30 cellular contexts compared by ENCODE assay signal in genomic region chr12:57490126-57490525, GRCh38. TPM values are rescaled to one million over a fixed set of nuclear protein-coding genes. Genes with fewer than 3 reads are reported as not detected.
DNase-seq lines count a peak whose midpoint lies in the region; ATAC-seq, FAIRE-seq and TF ChIP-seq lines count a peak whose summit lies in the region.
"Had no signal": no experiment of that assay in that cellular context is flagged by ENCODE, and none has a peak within 500 bp of the region (broad histone marks: within the 10 kb centered on the region; RNA-seq: fewer than 3 reads in every experiment).

No MANE protein-coding gene starts in this region.

- intact Hi-C loops in activated CD4-positive, alpha-beta T cell treated with anti-CD3 and anti-CD28 coated beads, Interleukin-2, amount 10 ng/mL, durations not matched to agents 24 days and 14 days (cut with micrococcal nuclease) = no loop called here

- no peaks in the 10 kb centered on the region for H3K27me3 ChIP-seq in CD4-positive, CD25-positive, alpha-beta regulatory T cell (ENCODE audit: control insufficient read depth, insufficient read depth, low read length)
- H3K27me3 ChIP-seq: MG63, Peyer's patch, sigmoid colon, SJCRH30, stomach, tibial artery had no signal

- POLR2A ChIA-PET in WTC11 (lab: Charles Lee) = no interaction called here

- no peak for DNase-seq in activated CD4-positive, alpha-beta T cell treated with anti-CD3 and anti-CD28 coated beads, Interleukin-2, amount 10 ng/mL, durations not matched to agents 24 days and 14 days
- DNase-seq in activated CD4-positive, alpha-beta T cell treated with anti-CD3 and anti-CD28 coated beads, Interleukin-2, amount 50 U/mL, for 48 hours = no peak
- DNase-seq in CD4-positive, CD25-positive, alpha-beta regulatory T cell = no peak
- DNase-seq in WTC11 (ENCODE audit: low spot score) (no peak), OCI-M2 (lab: John Stamatoyannopoulos, UW; ENCODE audit: unreplicated experiment) (no peak), H54 (ENCODE audit: insufficient read length, low spot score) (no peak), Ammon's horn (ENCODE audit: low spot score) (no peak)
- DNase-seq: activated CD4-positive, alpha-beta T cell treated with anti-CD3 and anti-CD28 coated beads for 1 hour; activated effector memory CD4-positive, alpha-beta T cell treated with anti-CD3 and anti-CD28 coated beads, Interleukin-2, amount 50 U/mL, for 16 hours; amygdala; caudate nucleus; GM23248; MG63; midbrain; NCI-H1417 treated with DMSO at 0.1 percent for 48 hours; NCI-H2107; NCI-H446; Peyer's patch; sigmoid colon; SJCRH30; stimulated activated CD4-positive, alpha-beta T cell treated with anti-CD3 and anti-CD28 coated beads, Interleukin-15, amount 100 ng/mL, for 24 hours; stomach; T-cell; tibial artery had no signal

- H3K9me3 ChIP-seq in CD4-positive, CD25-positive, alpha-beta regulatory T cell (ENCODE audit: control insufficient read depth in 2 of 2, low read length in 2 of 2) = no peaks in the 10 kb centered on the region
- H3K9me3 ChIP-seq: MG63, Peyer's patch, sigmoid colon, SJCRH30, stomach, tibial artery had no signal

- no peak for ATAC-seq in CD4-positive, CD25-positive, alpha-beta regulatory T cell (ENCODE audit: low read depth in 2 of 2)
- ATAC-seq in WTC11 = no peak
- ATAC-seq: natural killer cell treated with Interleukin-12 subunit alpha and Interleukin-12 subunit beta and Interleukin-15 and Interleukin-18, amount 100 ng/mL, for 72 hours; T-cell had no signal

- H3K27me3 Mint-ChIP-seq in activated CD4-positive, alpha-beta T cell treated with anti-CD3 and anti-CD28 coated beads, Interleukin-2, amount 10 ng/mL, durations not matched to agents 24 days and 14 days = peaks cover 2% of the 10 kb centered on the region
- H3K27me3 Mint-ChIP-seq in CD4-positive, CD25-positive, alpha-beta regulatory T cell = peaks cover 4% of the 10 kb centered on the region
- H3K27me3 Mint-ChIP-seq in WTC11 (ENCODE audit: low read depth) = no peaks in the 10 kb centered on the region
- H3K27me3 Mint-ChIP-seq in nephron (ENCODE audit: low read depth) = no peaks in the 10 kb centered on the region
- H3K27me3 Mint-ChIP-seq: B cell; natural killer cell treated with Interleukin-12 subunit alpha and Interleukin-12 subunit beta and Interleukin-15 and Interleukin-18, amount 100 ng/mL, for 72 hours; T-cell had no signal

- peak overlapping the region; percentile 96 for H3K4me3 Mint-ChIP-seq in activated CD4-positive, alpha-beta T cell treated with anti-CD3 and anti-CD28 coated beads, Interleukin-2, amount 10 ng/mL, durations not matched to agents 24 days and 14 days
- peak overlapping the region in 1 of 4 donors; percentile 90 for H3K4me3 Mint-ChIP-seq in CD4-positive, CD25-positive, alpha-beta regulatory T cell
- no peak overlapping the region for H3K4me3 Mint-ChIP-seq in WTC11
- H3K4me3 Mint-ChIP-seq in nephron = peak overlapping the region in 2 of 3 experiments; percentile 56 to 99

- no peak for TF ChIP-seq CTCF in WTC11 (IDR thresholded peaks at IDR 0.05)
- TF ChIP-seq CTCF in nephron (IDR thresholded peaks at IDR 0.05; ENCODE audit: unreplicated experiment in 3 of 3) = no peak

- H3K4me1 Mint-ChIP-seq in activated CD4-positive, alpha-beta T cell treated with anti-CD3 and anti-CD28 coated beads, Interleukin-2, amount 10 ng/mL, durations not matched to agents 24 days and 14 days = peaks cover 26% of the 10 kb centered on the region
- peaks cover 11 to 32% (median 24%) of the 10 kb centered on the region in 4 donors for H3K4me1 Mint-ChIP-seq in CD4-positive, CD25-positive, alpha-beta regulatory T cell
- H3K4me1 Mint-ChIP-seq in WTC11 = peaks cover 8% of the 10 kb centered on the region
- peaks cover 19% of the 10 kb centered on the region for H3K4me1 Mint-ChIP-seq in nephron

- no peak overlapping the region for H3K4me3 ChIP-seq in CD4-positive, CD25-positive, alpha-beta regulatory T cell (ENCODE audit: low read depth, low read length)
- H3K4me3 ChIP-seq: Peyer's patch, sigmoid colon, SJCRH30, tibial artery had no signal

- peaks cover 35% of the 10 kb centered on the region for H3K36me3 ChIP-seq in CD4-positive, CD25-positive, alpha-beta regulatory T cell (ENCODE audit: control insufficient read depth, insufficient read depth, low read length)

- H3K9me3 Mint-ChIP-seq in activated CD4-positive, alpha-beta T cell treated with anti-CD3 and anti-CD28 coated beads, Interleukin-2, amount 10 ng/mL, durations not matched to agents 24 days and 14 days = no peaks in the 10 kb centered on the region
- H3K9me3 Mint-ChIP-seq in CD4-positive, CD25-positive, alpha-beta regulatory T cell = no peaks in the 10 kb centered on the region
- H3K9me3 Mint-ChIP-seq in WTC11 (peaks cover 6% of the 10 kb centered on the region), nephron (no peaks in the 10 kb centered on the region)
- H3K9me3 Mint-ChIP-seq: natural killer cell treated with Interleukin-12 subunit alpha and Interleukin-12 subunit beta and Interleukin-15 and Interleukin-18, amount 100 ng/mL, for 72 hours; T-cell had no signal

- H3K27ac ChIP-seq in CD4-positive, CD25-positive, alpha-beta regulatory T cell (ENCODE audit: insufficient read depth, low read length, poor library complexity, severe bottlenecking) = no peak overlapping the region
- H3K27ac ChIP-seq: Peyer's patch, sigmoid colon, SJCRH30, tibial artery had no signal

- peaks cover 54% of the 10 kb centered on the region for H3K36me3 Mint-ChIP-seq in activated CD4-positive, alpha-beta T cell treated with anti-CD3 and anti-CD28 coated beads, Interleukin-2, amount 10 ng/mL, durations not matched to agents 24 days and 14 days (ENCODE audit: low read depth)
- peaks cover 23% of the 10 kb centered on the region for H3K36me3 Mint-ChIP-seq in CD4-positive, CD25-positive, alpha-beta regulatory T cell
- H3K36me3 Mint-ChIP-seq in WTC11 (peaks cover 60% of the 10 kb centered on the region), nephron (ENCODE audit: low read depth) (peaks cover 46% of the 10 kb centered on the region)

- CTCF ChIA-PET in WTC11 (lab: Charles Lee) = interaction anchor here (1.4 kb wide), 1 partner anchor 31 kb away, joined by 8 read pairs; no protein-coding TSS in a partner anchor

- H3K4me1 ChIP-seq in CD4-positive, CD25-positive, alpha-beta regulatory T cell (ENCODE audit: control insufficient read depth, insufficient read depth, low read length, poor library complexity, severe bottlenecking) = peaks cover 20% of the 10 kb centered on the region

- no peak for FAIRE-seq in H54 (lab: Jason Lieb, UNC)
- FAIRE-seq: GM18507, keratinocyte had no signal

- TF ChIP-seq POLR2A in H54 (IDR thresholded peaks at IDR 0.05; ENCODE audit: low read depth, low read length) = no peak

- peak overlapping the region; percentile 29 for H3K27ac Mint-ChIP-seq in activated CD4-positive, alpha-beta T cell treated with anti-CD3 and anti-CD28 coated beads, Interleukin-2, amount 10 ng/mL, durations not matched to agents 24 days and 14 days
- peak overlapping the region; percentile 20 to 74 (median 62) for H3K27ac Mint-ChIP-seq in CD4-positive, CD25-positive, alpha-beta regulatory T cell
- H3K27ac Mint-ChIP-seq in WTC11 (0 out of 2 replicates have a peak overlapping the region, but pooled peaks have one; percentile 49), nephron (no peak overlapping the region)

TF ChIP-seq in WTC11, 78 proteins besides CTCF, POLR2A, EP300 and RAD21:
- TF ChIP-seq FOXP1 (CRISPR knock-in tag; IDR thresholded peaks at IDR 0.05; ENCODE audit: borderline replicate concordance) = 0 out of 2 replicates have a peak, but pooled peaks have one; percentile 23
- TF ChIP-seq SOX15 (CRISPR knock-in tag; IDR thresholded peaks at IDR 0.05) = no peak

RNA-seq across cellular contexts. Expression of gene MARS1, which starts 2.3 kb away (rescaled TPM):
- 307 and 316 TPM in 2 replicates for total RNA-seq in activated CD4-positive, alpha-beta T cell treated with anti-CD3 and anti-CD28 coated beads, Interleukin-2, amount 10 ng/mL, durations not matched to agents 24 days and 14 days
- total RNA-seq in CD4-positive, CD25-positive, alpha-beta regulatory T cell = 219 TPM
- 10 to 100 TPM; 71.9 to 89.4 (median 80.1) TPM for polyA plus RNA-seq in CD4-positive, CD25-positive, alpha-beta regulatory T cell
- 283 to 367 TPM (median 314 TPM) in 3 replicates for total RNA-seq in WTC11 (2021)

RNA-seq across cellular contexts. Expression of gene ARHGAP9, which starts 10.5 kb away (rescaled TPM):
- 102 and 103 TPM in 2 replicates for total RNA-seq in activated CD4-positive, alpha-beta T cell treated with anti-CD3 and anti-CD28 coated beads, Interleukin-2, amount 10 ng/mL, durations not matched to agents 24 days and 14 days
- 403 TPM for total RNA-seq in CD4-positive, CD25-positive, alpha-beta regulatory T cell
- polyA plus RNA-seq in CD4-positive, CD25-positive, alpha-beta regulatory T cell = 100 to 1,000 TPM; 173 to 192 (median 182) TPM
- total RNA-seq in WTC11 (2021) = 3.6 to 3.9 TPM (median 3.8 TPM) in 3 replicates
- total RNA-seq: dermis microvascular lymphatic vessel endothelial cell had no signal
- polyA plus RNA-seq: keratinocyte had no signal

RNA-seq across cellular contexts. Expression of gene DDIT3, which starts 30.2 kb away (rescaled TPM):
- total RNA-seq in activated CD4-positive, alpha-beta T cell treated with anti-CD3 and anti-CD28 coated beads, Interleukin-2, amount 10 ng/mL, durations not matched to agents 24 days and 14 days = 15.3 and 16.7 TPM in 2 replicates
- 159 TPM for total RNA-seq in CD4-positive, CD25-positive, alpha-beta regulatory T cell
- polyA plus RNA-seq in CD4-positive, CD25-positive, alpha-beta regulatory T cell = 10 to 100 TPM; 17.8 to 25.3 (median 20.9) TPM
- total RNA-seq in WTC11 (2021) = 3.4 to 5.3 TPM (median 3.9 TPM) in 3 replicates

RNA-seq across cellular contexts. Expression of gene GLI1, which starts 30.5 kb away (rescaled TPM):
- total RNA-seq in activated CD4-positive, alpha-beta T cell treated with anti-CD3 and anti-CD28 coated beads, Interleukin-2, amount 10 ng/mL, durations not matched to agents 24 days and 14 days = 0.96 and 1.2 TPM in 2 replicates
- 0.47 TPM for total RNA-seq in CD4-positive, CD25-positive, alpha-beta regulatory T cell
- polyA plus RNA-seq in CD4-positive, CD25-positive, alpha-beta regulatory T cell = under 1 TPM in 3 of 4 donors, not detected in 1; 0.07 to 0.23 (median 0.13) TPM
- total RNA-seq in WTC11 (2021) = 16.2 to 19.1 TPM (median 16.7 TPM) in 3 replicates

RNA-seq across cellular contexts. Expression of gene MBD6, which starts 32.5 kb away (rescaled TPM):
- total RNA-seq in activated CD4-positive, alpha-beta T cell treated with anti-CD3 and anti-CD28 coated beads, Interleukin-2, amount 10 ng/mL, durations not matched to agents 24 days and 14 days = 67.5 and 67.8 TPM in 2 replicates
- total RNA-seq in CD4-positive, CD25-positive, alpha-beta regulatory T cell = 104 TPM
- polyA plus RNA-seq in CD4-positive, CD25-positive, alpha-beta regulatory T cell = 1 to 10 TPM; 1.8 to 3.0 (median 2.3) TPM
- 46.3 to 59.4 TPM (median 56.2 TPM) in 3 replicates for total RNA-seq in WTC11 (2021)

Comparison
In these comparisons a context has a peak if more than half of its experiments do, and no peak if none do; other contexts are left out.
1. H3K27ac Mint-ChIP-seq: peak in activated CD4-positive, alpha-beta T cell treated with anti-CD3 and anti-CD28 coated beads, Interleukin-2, amount 10 ng/mL, durations not matched to agents 24 days and 14 days (single experiment), CD4-positive, CD25-positive, alpha-beta regulatory T cell (3 of 3) and WTC11 (single experiment); none in nephron (0 of 3).
2. RNA of gene ARHGAP9, which starts 10.5 kb away (total RNA-seq): 403 TPM in CD4-positive, CD25-positive, alpha-beta regulatory T cell (single experiment) and 102 to 103 TPM in activated CD4-positive, alpha-beta T cell treated with anti-CD3 and anti-CD28 coated beads, Interleukin-2, amount 10 ng/mL, durations not matched to agents 24 days and 14 days; 3.6 to 3.9 TPM in WTC11; every median in the first group is over 10 times any median in the second.